In genomic region chr15:44535509-44536297, GRCh38 we compare ENCODE assay signal across 8 cellular contexts. TPM values are rescaled to one million over a fixed set of nuclear protein-coding genes. Genes with fewer than 3 reads are reported as not detected.
DNase-seq lines count a peak whose midpoint lies in the region; ATAC-seq and TF ChIP-seq lines count a peak whose summit lies in the region.

No MANE protein-coding gene starts in this region.

- POLR2A ChIA-PET in CD8-positive, alpha-beta T cell (lab: Charles Lee) = interaction anchor here (1.2 kb wide), 1 partner anchor 14 kb away, joined by 3 read pairs; no protein-coding TSS in a partner anchor
- POLR2A ChIA-PET in activated CD8-positive, alpha-beta T cell treated with anti-CD3 and anti-CD28 coated beads, Interleukin-2, amount 10 ng/mL, durations not matched to agents 7 days and 5 days (lab: Charles Lee) = interaction anchor here (2.6 to 3.7 kb wide), 2 partner anchors 108 to 246 kb away, joined by 9 to 21 read pairs; partner anchors contain the start of genes CTDSPL2 and GOLM2

- peak overlapping the region; percentile 95 for H3K4me3 Mint-ChIP-seq in CD8-positive, alpha-beta T cell
- H3K4me3 Mint-ChIP-seq in activated CD8-positive, alpha-beta T cell treated with anti-CD3 and anti-CD28 coated beads, Interleukin-2, amount 10 ng/mL, durations not matched to agents 7 days and 5 days = peak overlapping the region; percentile 78
- H3K4me3 Mint-ChIP-seq in neural crest cell = peak overlapping the region; percentile 89

- peak overlapping the region; percentile 83 for H3K4me3 ChIP-seq in CD8-positive, alpha-beta T cell (ENCODE audit: low read depth, low read length)
- peak overlapping the region; percentile 80 to 84 for H3K4me3 ChIP-seq in esophagus (ENCODE audit: low read depth in 1 of 2, low read length in 2 of 2)

- peak in 4 of 7 experiments; percentile 26 to 66 (median 31) for DNase-seq in CD8-positive, alpha-beta T cell
- peak; percentile 55 for DNase-seq in activated CD8-positive, alpha-beta T cell treated with anti-CD3 and anti-CD28 coated beads, Interleukin-2, amount 10 ng/mL, durations not matched to agents 7 days and 5 days
- DNase-seq in neural crest cell (ENCODE audit: low read depth, low spot score) (no peak), SKM-1 (lab: John Stamatoyannopoulos, UW; ENCODE audit: unreplicated experiment) (no peak), SKM-1 treated with dmso at 0.1 percent for 144 hours (lab: John Stamatoyannopoulos, UW; ENCODE audit: unreplicated experiment) (no peak)

- ATAC-seq in CD8-positive, alpha-beta T cell = no peak
- ATAC-seq in HG03469 (IDR thresholded peaks at IDR 0.05; ENCODE audit: unreplicated experiment) (peak; percentile 3), GM18870 (IDR thresholded peaks at IDR 0.05; ENCODE audit: unreplicated experiment) (no peak)
- ATAC-seq in activated CD8-positive, alpha-beta T cell treated with anti-CD3 and anti-CD28 coated beads, Interleukin-2, amount 10 ng/mL, durations not matched to agents 7 days and 5 days = no peak

- no peak for TF ChIP-seq CTCF in CD8-positive, alpha-beta T cell (IDR thresholded peaks at IDR 0.05)
- TF ChIP-seq CTCF in neural crest cell (conservative IDR thresholded peaks at IDR 0.05) = no peak

- no peaks in the 10 kb centered on the region for H3K9me3 ChIP-seq in CD8-positive, alpha-beta T cell (ENCODE audit: low read length)
- no peaks in the 10 kb centered on the region for H3K9me3 ChIP-seq in esophagus (ENCODE audit: control insufficient read depth in 2 of 2, insufficient read depth in 1 of 2, low read depth in 1 of 2, low read length in 1 of 2)

- no peaks in the 10 kb centered on the region for H3K27me3 ChIP-seq in CD8-positive, alpha-beta T cell (ENCODE audit: insufficient read depth, low read length)
- no peaks in the 10 kb centered on the region for H3K27me3 ChIP-seq in esophagus (ENCODE audit: control insufficient read depth in 1 of 2, insufficient read depth in 2 of 2, low read length in 2 of 2)

- CTCF ChIA-PET in CD8-positive, alpha-beta T cell (lab: Charles Lee) = no interaction called here
- CTCF ChIA-PET in activated CD8-positive, alpha-beta T cell treated with anti-CD3 and anti-CD28 coated beads, Interleukin-2, amount 10 ng/mL, durations not matched to agents 7 days and 5 days (lab: Charles Lee) = interaction anchor here (0.8 kb wide), 1 partner anchor 12 kb away, joined by 3 read pairs; no protein-coding TSS in a partner anchor

- peaks cover 41% of the 10 kb centered on the region for H3K4me1 Mint-ChIP-seq in CD8-positive, alpha-beta T cell (ENCODE audit: low read depth)
- peaks cover 38% of the 10 kb centered on the region for H3K4me1 Mint-ChIP-seq in activated CD8-positive, alpha-beta T cell treated with anti-CD3 and anti-CD28 coated beads, Interleukin-2, amount 10 ng/mL, durations not matched to agents 7 days and 5 days (ENCODE audit: low read depth)
- peaks cover 28% of the 10 kb centered on the region for H3K4me1 Mint-ChIP-seq in neural crest cell

- no peaks in the 10 kb centered on the region for H3K27me3 Mint-ChIP-seq in CD8-positive, alpha-beta T cell (ENCODE audit: low read depth)
- no peaks in the 10 kb centered on the region for H3K27me3 Mint-ChIP-seq in activated CD8-positive, alpha-beta T cell treated with anti-CD3 and anti-CD28 coated beads, Interleukin-2, amount 10 ng/mL, durations not matched to agents 7 days and 5 days (ENCODE audit: low read depth)
- no peaks in the 10 kb centered on the region for H3K27me3 Mint-ChIP-seq in neural crest cell (ENCODE audit: low read depth)

- H3K36me3 ChIP-seq in CD8-positive, alpha-beta T cell (ENCODE audit: insufficient read depth, low read length) = no peaks in the 10 kb centered on the region
- H3K36me3 ChIP-seq in esophagus (ENCODE audit: control insufficient read depth in 2 of 2, insufficient read depth in 2 of 2, low read length in 1 of 2) = no peaks in the 10 kb centered on the region

- peaks cover 28% of the 10 kb centered on the region for H3K4me1 ChIP-seq in CD8-positive, alpha-beta T cell (ENCODE audit: insufficient read depth, low read length)
- peaks cover 0 to 9% of the 10 kb centered on the region in 2 donors for H3K4me1 ChIP-seq in esophagus (ENCODE audit: control insufficient read depth in 2 of 2, insufficient read depth in 2 of 2, low read length in 1 of 2)

- 58 to 59% methylated on average over 36 of the region's 36 CpGs for WGBS in esophagus, 2 donors

- peak overlapping the region; percentile 96 for H3K27ac Mint-ChIP-seq in CD8-positive, alpha-beta T cell
- H3K27ac Mint-ChIP-seq in activated CD8-positive, alpha-beta T cell treated with anti-CD3 and anti-CD28 coated beads, Interleukin-2, amount 10 ng/mL, durations not matched to agents 7 days and 5 days = peak overlapping the region; percentile 84
- H3K27ac Mint-ChIP-seq in neural crest cell (ENCODE audit: unreplicated experiment) = peak overlapping the region; percentile 76

- no peaks in the 10 kb centered on the region for H3K9me3 Mint-ChIP-seq in CD8-positive, alpha-beta T cell
- no peaks in the 10 kb centered on the region for H3K9me3 Mint-ChIP-seq in activated CD8-positive, alpha-beta T cell treated with anti-CD3 and anti-CD28 coated beads, Interleukin-2, amount 10 ng/mL, durations not matched to agents 7 days and 5 days (ENCODE audit: insufficient read depth)
- no peaks in the 10 kb centered on the region for H3K9me3 Mint-ChIP-seq in neural crest cell

- H3K36me3 Mint-ChIP-seq in CD8-positive, alpha-beta T cell = peaks cover 25% of the 10 kb centered on the region
- peaks cover 38% of the 10 kb centered on the region for H3K36me3 Mint-ChIP-seq in activated CD8-positive, alpha-beta T cell treated with anti-CD3 and anti-CD28 coated beads, Interleukin-2, amount 10 ng/mL, durations not matched to agents 7 days and 5 days (ENCODE audit: low read depth)
- H3K36me3 Mint-ChIP-seq in neural crest cell (ENCODE audit: low read depth) = peaks cover 11% of the 10 kb centered on the region

- intact Hi-C loops in CD8-positive, alpha-beta T cell (cut with DNase I, micrococcal nuclease) = loop anchor here (1.0 to 10.0 kb wide), 13 partner anchors 108 to 1043 kb away; partner anchors contain the start of genes CTDSPL2 (in 2 of the 2), MFAP1 (in 2 of the 2), WDR76 (in 2 of the 2) and B2M (in 1 of the 2)

- peak overlapping the region; percentile 76 for H3K27ac ChIP-seq in CD8-positive, alpha-beta T cell (ENCODE audit: low read depth, low read length)
- peak overlapping the region; percentile 95 to 99 for H3K27ac ChIP-seq in esophagus (ENCODE audit: low read depth in 2 of 2, low read length in 1 of 2)

RNA-seq across cellular contexts. Expression of gene EIF3J, which starts 1.2 kb away (rescaled TPM):
- total RNA-seq in CD8-positive, alpha-beta T cell = 10 to 100 TPM; 63.7 to 68.9 TPM
- total RNA-seq in activated CD8-positive, alpha-beta T cell treated with anti-CD3 and anti-CD28 coated beads, Interleukin-2, amount 10 ng/mL, durations not matched to agents 7 days and 5 days = 100 to 1,000 TPM in 1 of 2 experiments, 10 to 100 TPM in 1; 91.6 to 100 TPM
- polyA plus RNA-seq in esophagus = 10 to 100 TPM; 34.4 to 58.4 TPM
- total RNA-seq in neural crest cell = 118 and 128 TPM in 2 replicates

Comparison
In these comparisons a context has a peak if more than half of its experiments do, and no peak if none do; other contexts are left out.
1. DNase-seq: peak in CD8-positive, alpha-beta T cell (4 of 7) and activated CD8-positive, alpha-beta T cell treated with anti-CD3 and anti-CD28 coated beads, Interleukin-2, amount 10 ng/mL, durations not matched to agents 7 days and 5 days (single experiment); none in neural crest cell (single experiment), SKM-1 (single experiment) and SKM-1 treated with dmso at 0.1 percent for 144 hours (single experiment).
2. Peak in every context shown above with its lines, with median percentiles within 50 percentile points of each other: H3K27ac Mint-ChIP-seq and H3K4me3 Mint-ChIP-seq.